ENCODE assay signal across 9 cellular contexts in genomic region chr14:103846008-103846568, GRCh38. TPM values are rescaled to one million over a fixed set of nuclear protein-coding genes. Genes with fewer than 3 reads are reported as not detected.
DNase-seq lines count a peak whose midpoint lies in the region; ATAC-seq, FAIRE-seq and TF ChIP-seq lines count a peak whose summit lies in the region.
"Had no signal": no experiment of that assay in that cellular context is flagged by ENCODE, and none has a peak within 500 bp of the region (broad histone marks: within the 10 kb centered on the region; RNA-seq: fewer than 3 reads in every experiment).

No MANE protein-coding gene starts in this region.

- no peak for TF ChIP-seq CTCF in CD4-positive, alpha-beta T cell (IDR thresholded peaks at IDR 0.05)
- no peak for TF ChIP-seq CTCF in OCI-LY1 (IDR thresholded peaks at IDR 0.05; ENCODE audit: low read length)
- TF ChIP-seq CTCF in endothelial cell of umbilical vein (IDR thresholded peaks at IDR 0.05; ENCODE audit: extremely low read depth in 1 of 2, insufficient read depth in 1 of 2, low read depth in 1 of 2, low read length in 2 of 2): no peak
- TF ChIP-seq CTCF in osteocyte (IDR thresholded peaks at IDR 0.05): no peak

- H3K4me1 ChIP-seq in OCI-LY1 (ENCODE audit: insufficient read depth, low read length, severe bottlenecking) (peaks cover 27% of the 10 kb centered on the region), endothelial cell of umbilical vein (ENCODE audit: control insufficient read depth, extremely low read depth, insufficient read depth, low read length) (peaks cover 15% of the 10 kb centered on the region)

- CTCF ChIA-PET in CD4-positive, alpha-beta T cell (lab: Charles Lee): no interaction called here
- CTCF ChIA-PET in endothelial cell of umbilical vein (lab: Charles Lee): no interaction called here

- H3K9ac ChIP-seq in OCI-LY1 (ENCODE audit: low read length) (peak overlapping the region; percentile 73), endothelial cell of umbilical vein (replicated peaks; ENCODE audit: extremely low read depth, insufficient read depth, low read length) (peak overlapping the region; percentile 38)

- DNase-seq in CD4-positive, alpha-beta T cell: no peak
- DNase-seq in endothelial cell of umbilical vein (ENCODE audit: low read depth, low spot score) (peak; percentile 18), osteocyte (ENCODE audit: extremely low spot score, unreplicated experiment) (no peak), COR-L47 (lab: John Stamatoyannopoulos, UW) (no peak), GM12892 (ENCODE audit: insufficient read length) (no peak), NCI-H446 (lab: John Stamatoyannopoulos, UW) (no peak)

- H3K4me3 ChIP-seq in OCI-LY1 (ENCODE audit: low read depth, low read length, poor library complexity, severe bottlenecking) (peak overlapping the region; percentile 79), endothelial cell of umbilical vein (replicated peaks in 1 of 3; ENCODE audit: insufficient read depth in 1 of 3, low read depth in 1 of 3, low read length in 3 of 3) (peak overlapping the region; percentile 31 to 83 (median 77))

- H3K36me3 Mint-ChIP-seq in CD4-positive, alpha-beta T cell (ENCODE audit: low read depth): no peaks in the 10 kb centered on the region
- H3K36me3 Mint-ChIP-seq in osteocyte (ENCODE audit: unreplicated experiment): peaks cover 2% of the 10 kb centered on the region

- no peaks in the 10 kb centered on the region for H3K27me3 Mint-ChIP-seq in CD4-positive, alpha-beta T cell
- H3K27me3 Mint-ChIP-seq in osteocyte (ENCODE audit: unreplicated experiment): peaks cover 18% of the 10 kb centered on the region

- H3K9me3 Mint-ChIP-seq in CD4-positive, alpha-beta T cell: no peaks in the 10 kb centered on the region
- no peaks in the 10 kb centered on the region for H3K9me3 Mint-ChIP-seq in osteocyte (ENCODE audit: unreplicated experiment)

- H3K27ac ChIP-seq in CD4-positive, alpha-beta T cell (ENCODE audit: low read depth, low read length): no peak overlapping the region
- H3K27ac ChIP-seq in OCI-LY1 (ENCODE audit: low read depth, low read length, poor library complexity, severe bottlenecking): no peak overlapping the region
- no peak overlapping the region for H3K27ac ChIP-seq in endothelial cell of umbilical vein (ENCODE audit: insufficient read depth, low read depth, low read length)

- peak overlapping the region; percentile 78 for H3K27ac Mint-ChIP-seq in CD4-positive, alpha-beta T cell
- no peak overlapping the region for H3K27ac Mint-ChIP-seq in osteocyte (ENCODE audit: unreplicated experiment)

- TSS peak; percentile 27 for BruUV-seq in endothelial cell of umbilical vein (replicated peaks; lab: Mats Ljungman, UMichigan)

- intact Hi-C loops in CD4-positive, alpha-beta T cell (cut with DNase I, micrococcal nuclease): loop anchor here (2.0 to 5.0 kb wide), 5 partner anchors 39 to 279 kb away; partner anchors contain the start of gene KLC1 (in 1 of the 2)
- intact Hi-C loops in endothelial cell of umbilical vein (cut with micrococcal nuclease): loop anchor here (2.0 to 5.0 kb wide), 2 partner anchors 35 to 129 kb away; partner anchors contain the start of genes XRCC3 and ZFYVE21

- POLR2A ChIA-PET in CD4-positive, alpha-beta T cell (lab: Charles Lee): interaction anchor here (0.8 kb wide), 1 partner anchor 24 kb away, joined by 3 read pairs; no protein-coding TSS in a partner anchor
- POLR2A ChIA-PET in endothelial cell of umbilical vein (lab: Charles Lee): interaction anchor here (0.6 kb wide), 1 partner anchor 21 kb away, joined by 3 read pairs; no protein-coding TSS in a partner anchor

- H3K4me2 ChIP-seq in OCI-LY1 (ENCODE audit: low read length): peak overlapping the region; percentile 91
- peak overlapping the region; percentile 97 for H3K4me2 ChIP-seq in endothelial cell of umbilical vein (ENCODE audit: insufficient read depth, low read length)

- no peaks in the 10 kb centered on the region for H3K9me3 ChIP-seq in CD4-positive, alpha-beta T cell (ENCODE audit: control insufficient read depth, low read length)
- H3K9me3 ChIP-seq in OCI-LY1 (ENCODE audit: low read length): no peaks in the 10 kb centered on the region
- H3K9me3 ChIP-seq in endothelial cell of umbilical vein (replicated peaks; ENCODE audit: control insufficient read depth, insufficient read depth, low read length): no peaks in the 10 kb centered on the region

- no peaks in the 10 kb centered on the region for H3K36me3 ChIP-seq in OCI-LY1 (ENCODE audit: insufficient read depth, low read length)
- H3K36me3 ChIP-seq in endothelial cell of umbilical vein (ENCODE audit: control insufficient read depth in 2 of 2, extremely low read depth in 1 of 2, insufficient read depth in 2 of 2, low read length in 2 of 2): no peaks in the 10 kb centered on the region

- H3K79me2 ChIP-seq in OCI-LY1 (ENCODE audit: insufficient read depth, low read length) (peaks cover 15% of the 10 kb centered on the region; the same call in 1 of the 2 replicates), endothelial cell of umbilical vein (ENCODE audit: control insufficient read depth, insufficient read depth, low read length) (peaks cover 17% of the 10 kb centered on the region)

- peaks cover 23% of the 10 kb centered on the region for H3K4me1 Mint-ChIP-seq in CD4-positive, alpha-beta T cell (ENCODE audit: low read depth)
- peaks cover 10% of the 10 kb centered on the region for H3K4me1 Mint-ChIP-seq in osteocyte (ENCODE audit: unreplicated experiment)

- no peak for ATAC-seq in CD4-positive, alpha-beta T cell (ENCODE audit: poor library complexity)
- ATAC-seq in HG03159 (IDR thresholded peaks at IDR 0.05; ENCODE audit: unreplicated experiment): no peak

- H3K9me1 ChIP-seq in endothelial cell of umbilical vein (replicated peaks; ENCODE audit: control insufficient read depth, extremely low read depth, insufficient read depth, low read length): no peaks in the 10 kb centered on the region

- H4K20me1 ChIP-seq in OCI-LY1 (ENCODE audit: insufficient read depth, low read length) (no peaks in the 10 kb centered on the region; the same call in 1 of the 2 replicates), endothelial cell of umbilical vein (replicated peaks; ENCODE audit: control insufficient read depth, extremely low read depth, insufficient read depth, low read length) (no peaks in the 10 kb centered on the region)

- peak overlapping the region; percentile 95 for H3K4me3 Mint-ChIP-seq in CD4-positive, alpha-beta T cell
- H3K4me3 Mint-ChIP-seq in osteocyte (ENCODE audit: unreplicated experiment): peak overlapping the region; percentile 80

- H3K9me2 ChIP-seq in OCI-LY1 (ENCODE audit: low read depth, low read length): no peaks in the 10 kb centered on the region

- FAIRE-seq in endothelial cell of umbilical vein (lab: Jason Lieb, UNC) (peak; percentile 71), GM12892 (lab: Jason Lieb, UNC) (no peak)
- FAIRE-seq: colon had no signal

- TF ChIP-seq POLR2A in endothelial cell of umbilical vein (IDR thresholded peaks at IDR 0.05; ENCODE audit: low read depth, low read length): no peak
- TF ChIP-seq POLR2A in GM12892 (IDR thresholded peaks at IDR 0.05; ENCODE audit: low read depth, low read length): no peak

- dilution Hi-C loops in endothelial cell of umbilical vein (cut with MboI; ENCODE audit: extremely low pct_ligation_motif_present, low sequenced_read_pairs): no loop called here

- H3F3A ChIP-seq in OCI-LY1 (ENCODE audit: insufficient read depth, low read length): no peaks in the 10 kb centered on the region

- H2AFZ ChIP-seq in OCI-LY1 (ENCODE audit: low read length): no peak overlapping the region
- peak overlapping the region; percentile 78 for H2AFZ ChIP-seq in endothelial cell of umbilical vein (ENCODE audit: low read depth, low read length)

- no peaks in the 10 kb centered on the region for H3K27me3 ChIP-seq in CD4-positive, alpha-beta T cell (ENCODE audit: control insufficient read depth, insufficient read depth, low read length)
- 0 out of 2 replicates have a peak, but pooled peaks cover 5% of the 10 kb centered on the region for H3K27me3 ChIP-seq in OCI-LY1 (ENCODE audit: insufficient read depth, low read length)
- no peaks in the 10 kb centered on the region for H3K27me3 ChIP-seq in endothelial cell of umbilical vein (ENCODE audit: control insufficient read depth in 2 of 2, insufficient read depth in 2 of 2, low read length in 2 of 2)

TF ChIP-seq in endothelial cell of umbilical vein, 7 proteins besides CTCF, POLR2A, EP300 and RAD21:
- no peak for TF ChIP-seq FOS (IDR thresholded peaks at IDR 0.05; ENCODE audit: borderline replicate concordance, insufficient read depth, low read length)
- TF ChIP-seq MYC (IDR thresholded peaks at IDR 0.05; ENCODE audit: low read depth, low read length): no peak
- TF ChIP-seq, protein P1, sequence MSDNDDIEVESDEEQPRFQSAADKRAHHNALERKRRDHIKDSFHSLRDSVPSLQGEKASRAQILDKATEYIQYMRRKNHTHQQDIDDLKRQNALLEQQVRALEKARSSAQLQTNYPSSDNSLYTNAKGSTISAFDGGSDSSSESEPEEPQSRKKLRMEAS (IDR thresholded peaks at IDR 0.05; ENCODE audit: insufficient read depth, insufficient read length): no peak
- TF ChIP-seq POLR2AphosphoS5 (IDR thresholded peaks at IDR 0.05; ENCODE audit: insufficient read depth, low read depth, low read length): no peak
- TF ChIP-seq JUN (IDR thresholded peaks at IDR 0.05; ENCODE audit: borderline replicate concordance, insufficient read depth, insufficient read length, low read depth): no peak
- no peak for TF ChIP-seq GATA2 (IDR thresholded peaks at IDR 0.05; ENCODE audit: insufficient read depth, insufficient read length, low read depth, low read length)
- TF ChIP-seq EZH2 (IDR thresholded peaks at IDR 0.05; ENCODE audit: borderline replicate concordance, low read depth, low read length, severe bottlenecking): no peak

RNA-seq across cellular contexts. Expression of gene PPP1R13B, which starts 1.3 kb away (rescaled TPM):
- total RNA-seq in CD4-positive, alpha-beta T cell: 10 to 100 TPM; 14.3 to 14.4 TPM
- total RNA-seq in endothelial cell of umbilical vein (29.3 and 30.0 TPM in 2 replicates), osteocyte (7.9 and 9.0 TPM in 2 replicates)
- polyA plus RNA-seq in endothelial cell of umbilical vein: 10.0 and 10.7 TPM in 2 replicates
- 7.4 and 7.7 TPM in 2 replicates for polyA plus RNA-seq in endothelial cell of umbilical vein (2011; cell fraction: cytosol; rRNA removed)
- polyA plus RNA-seq in endothelial cell of umbilical vein (2011; cell fraction: nucleus; rRNA removed): 51.1 and 55.4 TPM in 2 replicates
- polyA plus RNA-seq in endothelial cell of umbilical vein (2012): 10.0 and 12.4 TPM in 2 replicates
- polyA minus RNA-seq in endothelial cell of umbilical vein: 14.4 and 24.9 TPM in 2 replicates
- 4.2 TPM for polyA minus RNA-seq in endothelial cell of umbilical vein (2011; cell fraction: cytosol; rRNA and poly(A)+ RNA removed)
- 25.2 and 30.9 TPM in 2 replicates for polyA minus RNA-seq in endothelial cell of umbilical vein (2011; cell fraction: nucleus; rRNA and poly(A)+ RNA removed)
- polyA plus RNA-seq in GM12892 (2012; ENCODE audit: missing spikeins): 3.6 TPM
